ENCODE assay signal across 1 cellular context in the genomic region with DNA sequence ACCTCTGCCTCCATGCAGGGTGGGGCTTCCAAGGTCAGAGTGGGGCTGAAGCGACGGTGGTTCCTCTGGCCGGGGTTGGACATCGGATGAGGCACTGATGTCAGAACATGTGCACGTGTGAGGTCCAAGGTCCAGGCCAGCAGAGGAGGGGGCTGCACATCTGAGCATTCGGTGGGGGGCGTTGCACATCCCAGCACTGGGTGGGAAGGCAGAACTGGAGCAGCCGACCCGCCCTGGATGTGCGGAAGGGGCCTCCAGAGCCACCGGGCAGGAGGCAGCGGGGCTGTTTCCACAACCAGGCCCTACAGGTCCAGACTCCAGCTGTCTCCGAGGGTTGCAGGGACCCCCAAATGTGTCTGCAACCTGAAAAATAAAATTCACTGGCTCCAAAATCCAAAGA.
TF ChIP-seq lines count a peak whose summit lies in the region.

No MANE protein-coding gene starts in this region.

TF ChIP-seq in HepG2, 621 proteins besides CTCF, POLR2A, EP300 and RAD21 (continued from another document):
- no peak for TF ChIP-seq MAZ (IDR thresholded peaks at IDR 0.05; ENCODE audit: borderline replicate concordance, low read depth, low read length)
- TF ChIP-seq MAZ (CRISPR knock-in tag; IDR thresholded peaks at IDR 0.05; ENCODE audit: low read depth) = no peak
- TF ChIP-seq TBP (CRISPR knock-in tag; IDR thresholded peaks at IDR 0.05) = no peak
- TF ChIP-seq, protein P1, sequence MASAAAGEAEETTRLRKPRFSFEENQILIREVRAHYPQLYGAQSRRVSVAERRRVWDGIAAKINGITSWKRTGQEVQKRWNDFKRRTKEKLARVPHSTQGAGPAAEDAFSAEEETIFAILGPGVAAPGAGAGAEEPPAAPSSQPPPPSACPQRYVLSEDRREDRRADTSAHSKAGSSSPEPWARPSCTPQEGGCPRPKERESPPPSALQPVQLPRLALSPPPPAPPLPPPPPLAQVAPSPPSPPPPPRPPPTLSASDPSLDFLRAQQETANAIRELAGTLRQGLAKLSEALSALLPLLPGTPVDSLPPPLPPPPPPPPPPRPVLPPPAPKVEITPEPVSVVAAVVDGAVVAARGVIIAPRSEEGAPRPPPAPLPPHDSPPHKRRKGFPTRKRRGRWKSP (CRISPR knock-in tag; IDR thresholded peaks at IDR 0.05) = no peak
- TF ChIP-seq, protein P2, sequence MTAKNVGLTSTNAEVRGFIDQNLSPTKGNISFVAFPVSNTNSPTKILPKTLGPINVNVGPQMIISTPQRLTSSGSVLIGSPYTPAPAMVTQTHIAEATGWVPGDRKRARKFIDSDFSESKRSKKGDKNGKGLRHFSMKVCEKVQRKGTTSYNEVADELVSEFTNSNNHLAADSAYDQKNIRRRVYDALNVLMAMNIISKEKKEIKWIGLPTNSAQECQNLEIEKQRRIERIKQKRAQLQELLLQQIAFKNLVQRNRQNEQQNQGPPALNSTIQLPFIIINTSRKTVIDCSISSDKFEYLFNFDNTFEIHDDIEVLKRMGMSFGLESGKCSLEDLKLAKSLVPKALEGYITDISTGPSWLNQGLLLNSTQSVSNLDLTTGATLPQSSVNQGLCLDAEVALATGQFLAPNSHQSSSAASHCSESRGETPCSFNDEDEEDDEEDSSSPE (CRISPR knock-in tag; IDR thresholded peaks at IDR 0.05) = no peak
- no peak for TF ChIP-seq ZNF605 (CRISPR knock-in tag; IDR thresholded peaks at IDR 0.05)
- TF ChIP-seq ZFP62 (CRISPR knock-in tag; IDR thresholded peaks at IDR 0.05) = no peak
- no peak for TF ChIP-seq REPIN1 (CRISPR knock-in tag; IDR thresholded peaks at IDR 0.05; ENCODE audit: borderline replicate concordance, low read depth)
- TF ChIP-seq ZNF282 (IDR thresholded peaks at IDR 0.05; ENCODE audit: partially characterized antibody) = no peak
- TF ChIP-seq CBFB (CRISPR knock-in tag; IDR thresholded peaks at IDR 0.05) = no peak
- TF ChIP-seq, protein P3, sequence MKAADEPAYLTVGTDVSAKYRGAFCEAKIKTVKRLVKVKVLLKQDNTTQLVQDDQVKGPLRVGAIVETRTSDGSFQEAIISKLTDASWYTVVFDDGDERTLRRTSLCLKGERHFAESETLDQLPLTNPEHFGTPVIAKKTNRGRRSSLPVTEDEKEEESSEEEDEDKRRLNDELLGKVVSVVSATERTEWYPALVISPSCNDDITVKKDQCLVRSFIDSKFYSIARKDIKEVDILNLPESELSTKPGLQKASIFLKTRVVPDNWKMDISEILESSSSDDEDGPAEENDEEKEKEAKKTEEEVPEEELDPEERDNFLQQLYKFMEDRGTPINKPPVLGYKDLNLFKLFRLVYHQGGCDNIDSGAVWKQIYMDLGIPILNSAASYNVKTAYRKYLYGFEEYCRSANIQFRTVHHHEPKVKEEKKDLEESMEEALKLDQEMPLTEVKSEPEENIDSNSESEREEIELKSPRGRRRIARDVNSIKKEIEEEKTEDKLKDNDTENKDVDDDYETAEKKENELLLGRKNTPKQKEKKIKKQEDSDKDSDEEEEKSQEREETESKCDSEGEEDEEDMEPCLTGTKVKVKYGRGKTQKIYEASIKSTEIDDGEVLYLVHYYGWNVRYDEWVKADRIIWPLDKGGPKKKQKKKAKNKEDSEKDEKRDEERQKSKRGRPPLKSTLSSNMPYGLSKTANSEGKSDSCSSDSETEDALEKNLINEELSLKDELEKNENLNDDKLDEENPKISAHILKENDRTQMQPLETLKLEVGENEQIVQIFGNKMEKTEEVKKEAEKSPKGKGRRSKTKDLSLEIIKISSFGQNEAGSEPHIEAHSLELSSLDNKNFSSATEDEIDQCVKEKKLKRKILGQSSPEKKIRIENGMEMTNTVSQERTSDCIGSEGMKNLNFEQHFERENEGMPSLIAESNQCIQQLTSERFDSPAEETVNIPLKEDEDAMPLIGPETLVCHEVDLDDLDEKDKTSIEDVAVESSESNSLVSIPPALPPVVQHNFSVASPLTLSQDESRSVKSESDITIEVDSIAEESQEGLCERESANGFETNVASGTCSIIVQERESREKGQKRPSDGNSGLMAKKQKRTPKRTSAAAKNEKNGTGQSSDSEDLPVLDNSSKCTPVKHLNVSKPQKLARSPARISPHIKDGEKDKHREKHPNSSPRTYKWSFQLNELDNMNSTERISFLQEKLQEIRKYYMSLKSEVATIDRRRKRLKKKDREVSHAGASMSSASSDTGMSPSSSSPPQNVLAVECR (CRISPR knock-in tag; IDR thresholded peaks at IDR 0.05; ENCODE audit: borderline replicate concordance) = peak; percentile 25; the same call in 1 of the 2 replicates
- TF ChIP-seq, protein P4, sequence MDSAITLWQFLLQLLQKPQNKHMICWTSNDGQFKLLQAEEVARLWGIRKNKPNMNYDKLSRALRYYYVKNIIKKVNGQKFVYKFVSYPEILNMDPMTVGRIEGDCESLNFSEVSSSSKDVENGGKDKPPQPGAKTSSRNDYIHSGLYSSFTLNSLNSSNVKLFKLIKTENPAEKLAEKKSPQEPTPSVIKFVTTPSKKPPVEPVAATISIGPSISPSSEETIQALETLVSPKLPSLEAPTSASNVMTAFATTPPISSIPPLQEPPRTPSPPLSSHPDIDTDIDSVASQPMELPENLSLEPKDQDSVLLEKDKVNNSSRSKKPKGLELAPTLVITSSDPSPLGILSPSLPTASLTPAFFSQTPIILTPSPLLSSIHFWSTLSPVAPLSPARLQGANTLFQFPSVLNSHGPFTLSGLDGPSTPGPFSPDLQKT (CRISPR knock-in tag; IDR thresholded peaks at IDR 0.05; ENCODE audit: borderline replicate concordance) = no peak
- TF ChIP-seq RXRA (CRISPR knock-in tag; IDR thresholded peaks at IDR 0.05) = no peak
- no peak for TF ChIP-seq PRMT3 (CRISPR knock-in tag; IDR thresholded peaks at IDR 0.05; ENCODE audit: borderline replicate concordance, low read depth)
- no peak for TF ChIP-seq ZNF432 (CRISPR knock-in tag; IDR thresholded peaks at IDR 0.05; ENCODE audit: borderline replicate concordance)
- no peak for TF ChIP-seq NCOA5 (CRISPR knock-in tag; IDR thresholded peaks at IDR 0.05)
- no peak for TF ChIP-seq ZNF709 (CRISPR knock-in tag; IDR thresholded peaks at IDR 0.05)
